Comparison of ENCODE assay signal across 10 cellular contexts in the genomic region with DNA sequence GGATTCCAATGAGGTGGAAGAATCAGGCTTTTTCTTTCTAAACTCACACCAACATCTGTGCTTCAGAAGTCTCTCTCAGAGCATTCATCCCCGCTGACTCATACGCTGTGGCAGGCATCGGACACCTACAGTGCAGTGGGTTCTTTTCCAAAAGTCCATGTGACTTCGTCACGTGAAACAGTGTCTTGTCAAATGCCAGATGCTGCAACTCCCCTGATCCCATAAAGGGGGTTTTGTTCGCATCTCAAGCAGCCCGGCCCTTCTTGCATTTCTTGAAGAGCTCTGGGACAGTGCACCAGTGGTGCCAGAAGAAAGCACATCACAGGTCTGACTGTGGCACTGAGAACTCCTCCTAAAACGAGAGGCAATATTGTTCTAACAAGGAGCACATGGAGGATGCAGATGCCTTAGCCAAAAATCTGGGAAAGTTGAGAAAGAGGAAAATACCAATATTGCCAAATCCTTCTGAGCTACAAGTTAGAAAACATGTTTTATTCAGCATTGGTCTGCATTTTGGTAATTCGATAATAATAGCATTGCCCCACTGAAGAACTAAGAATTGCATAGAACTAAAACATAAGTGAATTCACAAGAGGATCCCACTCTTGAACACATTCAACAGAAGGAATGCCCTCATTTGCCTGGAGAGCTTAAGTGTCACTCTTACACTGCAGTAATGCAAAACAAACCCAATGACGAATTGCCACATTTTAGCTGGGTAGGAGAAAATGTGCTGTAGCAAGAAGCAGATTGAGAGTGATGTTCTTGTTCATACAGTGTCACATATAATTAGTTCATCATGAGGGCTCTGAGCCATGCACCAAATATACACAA.
DNase-seq lines count a peak whose midpoint lies in the region; TF ChIP-seq lines count a peak whose summit lies in the region.
"Had no signal": no experiment of that assay in that cellular context is flagged by ENCODE, and none has a peak within 500 bp of the region (broad histone marks: within the 10 kb centered on the region; RNA-seq: fewer than 3 reads in every experiment).

No MANE protein-coding gene starts in this region.

- H3K36me3 ChIP-seq in BJ (ENCODE audit: control insufficient read depth, insufficient read depth, low read length) (no peaks in the 10 kb centered on the region), parathyroid adenoma (ENCODE audit: control insufficient read depth, insufficient read depth, low read length) (no peaks in the 10 kb centered on the region)

- H3K79me2 ChIP-seq in parathyroid adenoma = no peaks in the 10 kb centered on the region

- H3K9me3 ChIP-seq in parathyroid adenoma (ENCODE audit: control insufficient read depth, low read length) = no peaks in the 10 kb centered on the region

- CTCF ChIA-PET in BJ (lab: Yijun Ruan, JAX) = no interaction called here

- peaks cover 51% of the 10 kb centered on the region for H3K4me1 ChIP-seq in parathyroid adenoma

- no peak overlapping the region for H3K9ac ChIP-seq in parathyroid adenoma

- peak; percentile 97 for DNase-seq in BJ (ENCODE audit: low read depth)
- peak; percentile 49 for DNase-seq in NCI-H2171 treated with DMSO at 0.1 percent for 48 hours (lab: John Stamatoyannopoulos, UW)
- peak; percentile 99 for DNase-seq in fibroblast of gingiva (ENCODE audit: low read depth)
- no peak for DNase-seq in HuH-7.5 (ENCODE audit: low spot score)
- DNase-seq in activated naive CD4-positive, alpha-beta T cell treated with anti-CD3 and anti-CD28 coated beads, Interleukin-2, amount 50 U/mL, for 16 hours = no peak
- DNase-seq in NCI-H510A treated with DMSO at 0.1 percent for 48 hours (lab: John Stamatoyannopoulos, UW) = no peak
- DNase-seq in iPS-NIHi7 (ENCODE audit: extremely low spot score) = no peak
- DNase-seq: Calu3, T-helper 1 cell had no signal

- no peak for TF ChIP-seq CTCF in BJ (IDR thresholded peaks at IDR 0.05; ENCODE audit: insufficient read depth, low read depth, low read length)
- TF ChIP-seq CTCF in parathyroid adenoma (IDR thresholded peaks at IDR 0.05) = no peak

- no peak overlapping the region for H3K4me2 ChIP-seq in parathyroid adenoma (ENCODE audit: low read length)

- H3K27ac ChIP-seq in parathyroid adenoma = no peak overlapping the region

- POLR2A ChIA-PET in BJ (lab: Charles Lee) = interaction anchor here (0.6 kb wide), 1 partner anchor 495 kb away, joined by 3 read pairs; no protein-coding TSS in a partner anchor

- no peak overlapping the region for H3K4me3 ChIP-seq in BJ (ENCODE audit: low read depth, low read length)
- no peak overlapping the region for H3K4me3 ChIP-seq in parathyroid adenoma (ENCODE audit: low read depth, low read length)

- H3K27me3 ChIP-seq in BJ (ENCODE audit: control insufficient read depth, insufficient read depth, low read length) (0 out of 2 replicates have a peak, but pooled peaks cover under 1% of the 10 kb centered on the region), parathyroid adenoma (ENCODE audit: control insufficient read depth, insufficient read depth, low read length) (no peaks in the 10 kb centered on the region)

- peak overlapping the region; percentile 44 for H2AFZ ChIP-seq in parathyroid adenoma

Comparison
In these comparisons a context has a peak if more than half of its experiments do, and no peak if none do; other contexts are left out.
1. DNase-seq: peak in BJ (single experiment), NCI-H2171 treated with DMSO at 0.1 percent for 48 hours (single experiment) and fibroblast of gingiva (single experiment); none in HuH-7.5 (single experiment), activated naive CD4-positive, alpha-beta T cell treated with anti-CD3 and anti-CD28 coated beads, Interleukin-2, amount 50 U/mL, for 16 hours (single experiment), NCI-H510A treated with DMSO at 0.1 percent for 48 hours (single experiment) and iPS-NIHi7 (single experiment).